ENCODE assay signal across 1 cellular context in genomic region chr15:48925714-48926223, GRCh38.
TF ChIP-seq lines count a peak whose summit lies in the region.

No MANE protein-coding gene starts in this region.

TF ChIP-seq in K562, 482 proteins besides CTCF, POLR2A, EP300 and RAD21 (continued from another document and continues in another):
- no peak for TF ChIP-seq ZNF592 (IDR thresholded peaks at IDR 0.05)
- TF ChIP-seq MLLT1 (IDR thresholded peaks at IDR 0.05), result peak in 1 of 2 experiments; percentile 67; a peak in 1 of 4 replicates
- no peak for TF ChIP-seq PTBP1 (IDR thresholded peaks at IDR 0.05; ENCODE audit: low read depth, low read length)
- no peak for TF ChIP-seq ZFPM2 (CRISPR knock-in tag; IDR thresholded peaks at IDR 0.05)
- 0 out of 2 replicates have a peak, but pooled peaks have one; percentile 63 for TF ChIP-seq HBP1 (CRISPR knock-in tag; IDR thresholded peaks at IDR 0.05)
- no peak for TF ChIP-seq HMGN3 (IDR thresholded peaks at IDR 0.05; ENCODE audit: borderline replicate concordance, extremely low read depth, insufficient read length, low read depth, low read length)
- TF ChIP-seq HNRNPK (IDR thresholded peaks at IDR 0.05; ENCODE audit: low read depth, low read length, poor library complexity, severe bottlenecking), result no peak
- TF ChIP-seq LEF1 (IDR thresholded peaks at IDR 0.05), result peak; percentile 31; the same call in 1 of the 2 replicates
- no peak for TF ChIP-seq AFF4 (CRISPR knock-in tag; IDR thresholded peaks at IDR 0.05)
- TF ChIP-seq SAFB2 (IDR thresholded peaks at IDR 0.05; ENCODE audit: borderline replicate concordance, low read depth, low read length, severe bottlenecking), result no peak
- no peak for TF ChIP-seq MAFF (IDR thresholded peaks at IDR 0.05; ENCODE audit: low read length)
- TF ChIP-seq LCOR (CRISPR knock-in tag; IDR thresholded peaks at IDR 0.05), result no peak
- no peak for TF ChIP-seq E2F3 (CRISPR knock-in tag; IDR thresholded peaks at IDR 0.05)
- no peak for TF ChIP-seq IRF2 (CRISPR knock-in tag; IDR thresholded peaks at IDR 0.05)
- peak; percentile 63; the same call in 1 of the 2 replicates for TF ChIP-seq SMARCA5 (IDR thresholded peaks at IDR 0.05)
- no peak for TF ChIP-seq CREB1 (IDR thresholded peaks at IDR 0.05)
- TF ChIP-seq CREB1 (CRISPR knock-in tag; IDR thresholded peaks at IDR 0.05), result no peak
- no peak for TF ChIP-seq GTF2A2 (tag; IDR thresholded peaks at IDR 0.05)
- no peak for TF ChIP-seq NFIC (IDR thresholded peaks at IDR 0.05)
- TF ChIP-seq ZNF584 (CRISPR knock-in tag; IDR thresholded peaks at IDR 0.05; ENCODE audit: low read depth), result peak; percentile 70; the same call in 1 of the 2 replicates
- TF ChIP-seq ZNF165 (CRISPR knock-in tag; IDR thresholded peaks at IDR 0.05; ENCODE audit: borderline replicate concordance), result no peak
- TF ChIP-seq BCOR (IDR thresholded peaks at IDR 0.05), result no peak
- TF ChIP-seq TRIM28 (IDR thresholded peaks at IDR 0.05), result no peak
- TF ChIP-seq ZC3H11A (IDR thresholded peaks at IDR 0.05; ENCODE audit: low read depth, low read length), result no peak
- peak; percentile 86 for TF ChIP-seq ZEB2 (IDR thresholded peaks at IDR 0.05)
- peak; percentile 73 for TF ChIP-seq FOS (IDR thresholded peaks at IDR 0.05; ENCODE audit: extremely low read depth, insufficient read length)
- no peak for TF ChIP-seq RUNX1 (IDR thresholded peaks at IDR 0.05; ENCODE audit: low read depth)
- no peak for TF ChIP-seq HNRNPUL1 (IDR thresholded peaks at IDR 0.05; ENCODE audit: low read length)
- TF ChIP-seq ATF7 (IDR thresholded peaks at IDR 0.05), result peak; percentile 91
- no peak for TF ChIP-seq ZNF639 (CRISPR knock-in tag; conservative IDR thresholded peaks at IDR 0.05 in 1 of 2, IDR thresholded peaks at IDR 0.05 in 1 of 2)
- TF ChIP-seq POLR3A (IDR thresholded peaks at IDR 0.05; ENCODE audit: borderline replicate concordance, extremely low read depth, insufficient read depth, insufficient read length), result no peak
- TF ChIP-seq ZNF184 (CRISPR knock-in tag; IDR thresholded peaks at IDR 0.05), result no peak
- peak; percentile 99 for TF ChIP-seq ATF3 (IDR thresholded peaks at IDR 0.05)
- no peak; the same call in 1 of the 2 replicates for TF ChIP-seq ATF3 (CRISPR knock-in tag; conservative IDR thresholded peaks at IDR 0.05)
- TF ChIP-seq CTBP1 (IDR thresholded peaks at IDR 0.05; ENCODE audit: borderline replicate concordance), result peak; percentile 98
- TF ChIP-seq RBM39 (optimal IDR thresholded peaks at IDR 0.05; ENCODE audit: low read depth, low read length), result no peak
- TF ChIP-seq ZNF586 (CRISPR knock-in tag; conservative IDR thresholded peaks at IDR 0.05), result no peak
- TF ChIP-seq DDX20 (tag; IDR thresholded peaks at IDR 0.05; ENCODE audit: low read depth), result no peak
- TF ChIP-seq RBM17 (IDR thresholded peaks at IDR 0.05; ENCODE audit: borderline replicate concordance, low read depth, low read length), result no peak
- TF ChIP-seq MBD1 (CRISPR knock-in tag; IDR thresholded peaks at IDR 0.05), result no peak
- TF ChIP-seq KLF13 (tag; IDR thresholded peaks at IDR 0.05; ENCODE audit: borderline replicate concordance, low read depth), result no peak
- no peak for TF ChIP-seq CBFB (CRISPR knock-in tag; IDR thresholded peaks at IDR 0.05)
- TF ChIP-seq TCF3 (CRISPR knock-in tag; IDR thresholded peaks at IDR 0.05), result no peak
- no peak for TF ChIP-seq SRSF7 (optimal IDR thresholded peaks at IDR 0.05; ENCODE audit: low read depth, low read length)
- peak; percentile 69; the same call in 1 of the 2 replicates for TF ChIP-seq PKNOX1 (IDR thresholded peaks at IDR 0.05)
- no peak for TF ChIP-seq SMAD4 (CRISPR knock-in tag; conservative IDR thresholded peaks at IDR 0.05)
- TF ChIP-seq ZNF311 (CRISPR knock-in tag; IDR thresholded peaks at IDR 0.05), result no peak
- no peak for TF ChIP-seq CXXC5 (CRISPR knock-in tag; IDR thresholded peaks at IDR 0.05)
- 0 out of 2 replicates have a peak, but pooled peaks have one; percentile 42 for TF ChIP-seq TARDBP (IDR thresholded peaks at IDR 0.05)
- no peak for TF ChIP-seq SIN3A (IDR thresholded peaks at IDR 0.05; ENCODE audit: borderline replicate concordance in 2 of 2, control insufficient read depth in 1 of 2, low read depth in 2 of 2, low read length in 2 of 2)
- TF ChIP-seq ZKSCAN1 (IDR thresholded peaks at IDR 0.05; ENCODE audit: low read depth, low read length), result no peak
- no peak for TF ChIP-seq ATF2 (CRISPR knock-in tag; IDR thresholded peaks at IDR 0.05)
- no peak for TF ChIP-seq FOXJ3 (CRISPR knock-in tag; IDR thresholded peaks at IDR 0.05)
- TF ChIP-seq RBFOX2 (IDR thresholded peaks at IDR 0.05; ENCODE audit: low read depth, low read length), result no peak
- no peak for TF ChIP-seq CBFA2T3 (IDR thresholded peaks at IDR 0.05)
- no peak for TF ChIP-seq ERF (CRISPR knock-in tag; IDR thresholded peaks at IDR 0.05)
- TF ChIP-seq SMARCE1 (IDR thresholded peaks at IDR 0.05), result peak; percentile 94
- no peak for TF ChIP-seq TEAD1 (CRISPR knock-in tag; IDR thresholded peaks at IDR 0.05)
